In the genomic region with DNA sequence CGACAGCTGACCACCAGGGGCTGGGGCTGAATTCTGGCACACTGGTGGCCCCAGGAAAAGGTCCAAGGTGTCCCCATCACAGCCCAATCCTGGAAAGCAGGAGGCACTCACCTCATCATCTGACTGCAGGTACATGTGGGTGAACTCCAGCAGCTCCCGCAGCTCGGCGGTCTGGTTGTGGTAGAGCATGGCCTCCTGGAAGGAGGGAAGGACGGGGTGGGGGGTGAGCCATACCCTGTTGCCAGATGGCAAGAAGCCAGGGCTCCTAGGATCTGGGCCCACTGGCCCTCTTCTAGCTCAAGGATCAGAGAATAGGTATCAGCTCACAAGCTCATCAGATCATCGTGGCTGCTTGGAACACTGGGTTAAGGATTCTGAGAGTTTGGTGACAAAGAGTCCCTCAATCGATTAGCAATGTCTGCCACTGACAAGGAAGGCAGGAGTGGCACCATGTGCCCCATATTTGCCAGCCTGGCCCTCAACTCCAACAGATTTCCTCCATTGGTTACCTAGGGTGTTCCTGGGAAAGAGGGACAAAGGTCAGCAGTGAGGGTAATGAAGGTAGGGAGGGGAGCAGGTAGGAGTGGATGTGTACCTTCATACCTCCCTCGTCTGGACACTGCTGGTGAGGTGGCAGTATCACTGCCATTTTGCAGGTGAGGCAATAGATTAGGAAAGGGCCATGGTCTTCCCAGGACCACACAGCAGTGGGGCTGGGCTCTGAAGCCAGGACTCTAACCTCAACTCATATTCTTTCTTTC, we compare ENCODE assay signal across 2 cellular contexts.
TF ChIP-seq lines count a peak whose summit lies in the region.

No MANE protein-coding gene starts in this region.

TF ChIP-seq in SK-N-SH, 30 proteins besides CTCF, POLR2A, EP300 and RAD21 (continued from another document):
- TF ChIP-seq, protein P1, sequence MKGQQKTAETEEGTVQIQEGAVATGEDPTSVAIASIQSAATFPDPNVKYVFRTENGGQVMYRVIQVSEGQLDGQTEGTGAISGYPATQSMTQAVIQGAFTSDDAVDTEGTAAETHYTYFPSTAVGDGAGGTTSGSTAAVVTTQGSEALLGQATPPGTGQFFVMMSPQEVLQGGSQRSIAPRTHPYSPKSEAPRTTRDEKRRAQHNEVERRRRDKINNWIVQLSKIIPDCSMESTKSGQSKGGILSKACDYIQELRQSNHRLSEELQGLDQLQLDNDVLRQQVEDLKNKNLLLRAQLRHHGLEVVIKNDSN (IDR thresholded peaks at IDR 0.05; ENCODE audit: borderline replicate concordance, low read depth) = no peak
- TF ChIP-seq MXI1 (IDR thresholded peaks at IDR 0.05; ENCODE audit: low read depth, low read length) (no peak), TCF12 (IDR thresholded peaks at IDR 0.05) (no peak), GATA2 (CRISPR knock-in tag; IDR thresholded peaks at IDR 0.05) (no peak), TEAD4 (IDR thresholded peaks at IDR 0.05; ENCODE audit: borderline replicate concordance, insufficient read depth) (no peak), FOSL2 (IDR thresholded peaks at IDR 0.05; ENCODE audit: borderline replicate concordance, low read depth) (no peak), MEF2A (IDR thresholded peaks at IDR 0.05; ENCODE audit: borderline replicate concordance, low read depth) (no peak), NRF1 (IDR thresholded peaks at IDR 0.05; ENCODE audit: low read depth, low read length) (no peak), YY1 (IDR thresholded peaks at IDR 0.05; ENCODE audit: low read depth) (no peak), ELF1 (IDR thresholded peaks at IDR 0.05) (no peak), EZH2phosphoT487 (IDR thresholded peaks at IDR 0.05; ENCODE audit: borderline replicate concordance, low read depth) (no peak), TAF1 (IDR thresholded peaks at IDR 0.05; ENCODE audit: borderline replicate concordance, low read depth, low read length) (no peak), POLR2AphosphoS5 (IDR thresholded peaks at IDR 0.05; ENCODE audit: low read depth, low read length) (no peak), SIN3A (IDR thresholded peaks at IDR 0.05; ENCODE audit: borderline replicate concordance, low read depth, low read length) (no peak)
- TF ChIP-seq, protein P2, sequence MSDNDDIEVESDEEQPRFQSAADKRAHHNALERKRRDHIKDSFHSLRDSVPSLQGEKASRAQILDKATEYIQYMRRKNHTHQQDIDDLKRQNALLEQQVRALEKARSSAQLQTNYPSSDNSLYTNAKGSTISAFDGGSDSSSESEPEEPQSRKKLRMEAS (IDR thresholded peaks at IDR 0.05; ENCODE audit: low read depth) = no peak

TF ChIP-seq in SK-N-SH treated with all-trans-retinoic acid at 6 μM for 48 hours, 23 proteins besides CTCF, POLR2A, EP300 and RAD21 (continued from another document):
- TF ChIP-seq, protein P3, sequence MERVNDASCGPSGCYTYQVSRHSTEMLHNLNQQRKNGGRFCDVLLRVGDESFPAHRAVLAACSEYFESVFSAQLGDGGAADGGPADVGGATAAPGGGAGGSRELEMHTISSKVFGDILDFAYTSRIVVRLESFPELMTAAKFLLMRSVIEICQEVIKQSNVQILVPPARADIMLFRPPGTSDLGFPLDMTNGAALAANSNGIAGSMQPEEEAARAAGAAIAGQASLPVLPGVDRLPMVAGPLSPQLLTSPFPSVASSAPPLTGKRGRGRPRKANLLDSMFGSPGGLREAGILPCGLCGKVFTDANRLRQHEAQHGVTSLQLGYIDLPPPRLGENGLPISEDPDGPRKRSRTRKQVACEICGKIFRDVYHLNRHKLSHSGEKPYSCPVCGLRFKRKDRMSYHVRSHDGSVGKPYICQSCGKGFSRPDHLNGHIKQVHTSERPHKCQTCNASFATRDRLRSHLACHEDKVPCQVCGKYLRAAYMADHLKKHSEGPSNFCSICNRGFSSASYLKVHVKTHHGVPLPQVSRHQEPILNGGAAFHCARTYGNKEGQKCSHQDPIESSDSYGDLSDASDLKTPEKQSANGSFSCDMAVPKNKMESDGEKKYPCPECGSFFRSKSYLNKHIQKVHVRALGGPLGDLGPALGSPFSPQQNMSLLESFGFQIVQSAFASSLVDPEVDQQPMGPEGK (CRISPR knock-in tag; IDR thresholded peaks at IDR 0.05; ENCODE audit: borderline replicate concordance) = no peak
- TF ChIP-seq TCF4 (CRISPR knock-in tag; IDR thresholded peaks at IDR 0.05; ENCODE audit: borderline replicate concordance) = no peak
- TF ChIP-seq ESRRG (CRISPR knock-in tag; IDR thresholded peaks at IDR 0.05) = no peak
- no peak for TF ChIP-seq SNAI2 (CRISPR knock-in tag; IDR thresholded peaks at IDR 0.05)
- TF ChIP-seq GLIS3 (CRISPR knock-in tag; IDR thresholded peaks at IDR 0.05) = no peak
- no peak for TF ChIP-seq BACH2 (CRISPR knock-in tag; IDR thresholded peaks at IDR 0.05; ENCODE audit: borderline replicate concordance)
- no peak for TF ChIP-seq ZNF8 (CRISPR knock-in tag; IDR thresholded peaks at IDR 0.05)
- TF ChIP-seq ISL1 (CRISPR knock-in tag; IDR thresholded peaks at IDR 0.05) = no peak
- no peak for TF ChIP-seq PPARA (CRISPR knock-in tag; IDR thresholded peaks at IDR 0.05; ENCODE audit: borderline replicate concordance)
